Comparison of ENCODE assay signal across 17 cellular contexts in the genomic region with DNA sequence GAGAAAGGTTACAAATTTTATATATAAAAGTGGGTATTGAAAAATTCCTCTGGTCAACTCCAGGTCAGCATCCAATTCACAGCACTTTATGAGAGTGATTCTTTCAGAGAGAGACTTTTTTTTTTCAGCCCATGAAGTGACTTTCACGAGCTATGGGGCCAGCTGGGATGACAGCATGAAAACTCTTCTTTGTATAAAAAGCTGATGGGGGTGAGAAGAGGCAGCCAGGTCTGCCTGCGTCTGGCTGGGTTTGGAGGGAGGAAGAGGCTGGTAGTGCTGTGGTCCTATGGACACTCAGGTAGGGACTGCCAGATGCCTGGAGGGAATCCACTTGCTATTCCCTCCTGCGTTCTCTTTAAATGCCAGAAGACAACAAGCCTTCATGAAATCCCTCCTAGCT.
DNase-seq lines count a peak whose midpoint lies in the region; ATAC-seq and TF ChIP-seq lines count a peak whose summit lies in the region.
"Had no signal": no experiment of that assay in that cellular context is flagged by ENCODE, and none has a peak within 500 bp of the region (broad histone marks: within the 10 kb centered on the region; RNA-seq: fewer than 3 reads in every experiment).

No MANE protein-coding gene starts in this region.

- 70 to 71% methylated on average over 3 of the region's 3 CpGs for WGBS in lower leg skin, 2 donors

- DNase-seq in GM23338 (ENCODE audit: low spot score) (no peak), dorsolateral prefrontal cortex (peak in 2 of 10 donors; percentile 21 to 73), pons (ENCODE audit: low spot score) (peak; percentile 81), lower leg skin (ENCODE audit: low spot score in 2 of 2) (no peak)
- DNase-seq: 8988T; Calu3; CD4-positive, alpha-beta memory T cell; DMS79 treated with DMSO at 0.1 percent for 48 hours had no signal

- H3K4me1 Mint-ChIP-seq in GM23338, result peaks cover 2% of the 10 kb centered on the region; the same call in 2 of the 3 replicates
- H3K4me1 Mint-ChIP-seq: CD14-positive monocyte had no signal

- peak overlapping the region; percentile 14; the same call in 1 of the 2 replicates for H2AFZ ChIP-seq in GM23338

- no peaks in the 10 kb centered on the region for H4K20me1 ChIP-seq in GM23338 (replicated peaks; ENCODE audit: insufficient read depth)
- H4K20me1 ChIP-seq: BLaER1 had no signal

- H3K27ac Mint-ChIP-seq in GM23338, result no peak overlapping the region
- H3K27ac Mint-ChIP-seq: CD14-positive monocyte; CD4-positive, alpha-beta memory T cell; IgD-negative memory B cell had no signal

- no peaks in the 10 kb centered on the region for H3K36me3 ChIP-seq in GM23338 (ENCODE audit: insufficient read depth)
- H3K36me3 ChIP-seq: BLaER1, HAP-1 had no signal

- no peak for TF ChIP-seq POLR2A in lower leg skin (IDR thresholded peaks at IDR 0.05)

- no peaks in the 10 kb centered on the region for H3K27me3 Mint-ChIP-seq in GM23338 (ENCODE audit: insufficient read depth, low read depth, poor library complexity)

- no peaks in the 10 kb centered on the region for H3K79me2 ChIP-seq in GM23338 (replicated peaks; ENCODE audit: insufficient read depth)

- no peak overlapping the region for H3K27ac ChIP-seq in GM23338 (ENCODE audit: low read depth)
- peak overlapping the region in 54 of 59 donors; percentile 0 to 90 (median 70) for H3K27ac ChIP-seq in dorsolateral prefrontal cortex
- H3K27ac ChIP-seq: BLaER1 had no signal

- H3K4me3 ChIP-seq in GM23338 (no peak overlapping the region), dorsolateral prefrontal cortex (no peak overlapping the region), lower leg skin (ENCODE audit: low read depth, poor library complexity, severe bottlenecking) (no peak overlapping the region)
- H3K4me3 ChIP-seq: BLaER1, GM12878, HAP-1 had no signal

- H3K36me3 Mint-ChIP-seq in GM23338 (ENCODE audit: low read depth), result no peaks in the 10 kb centered on the region
- H3K36me3 Mint-ChIP-seq: CD14-positive monocyte; CD4-positive, alpha-beta memory T cell; IgD-negative memory B cell had no signal

- intact Hi-C loops in dorsolateral prefrontal cortex (cut with DNase I), result no loop called here
- intact Hi-C loops in lower leg skin (cut with DNase I; ENCODE audit: low total_unique reads), result no loop called here

- ATAC-seq in GM23338 (no peak), GM18868 (IDR thresholded peaks at IDR 0.05; ENCODE audit: unreplicated experiment) (no peak), HG02642 (IDR thresholded peaks at IDR 0.05; ENCODE audit: poor library complexity, unreplicated experiment) (no peak), HG02798 (IDR thresholded peaks at IDR 0.05; ENCODE audit: poor library complexity, unreplicated experiment) (no peak)
- ATAC-seq: GM12878, HepG2 had no signal

- H3K27me3 ChIP-seq in GM23338 (ENCODE audit: insufficient read depth), result no peaks in the 10 kb centered on the region
- peaks cover 0 to 4% (median 0%) of the 10 kb centered on the region in 45 donors for H3K27me3 ChIP-seq in dorsolateral prefrontal cortex
- H3K27me3 ChIP-seq: BLaER1 had no signal

- no peak for TF ChIP-seq CTCF in GM23338 (conservative IDR thresholded peaks at IDR 0.05; ENCODE audit: low read depth in 2 of 2)
- peak in 1 of 56 donors; percentile 18 for TF ChIP-seq CTCF in dorsolateral prefrontal cortex (IDR thresholded peaks at IDR 0.05 in 54 of 56, conservative IDR thresholded peaks at IDR 0.05 in 2 of 56; ENCODE audit: low read depth in 1 of 56, partially characterized antibody in 56 of 56)
- no peak for TF ChIP-seq CTCF in lower leg skin (IDR thresholded peaks at IDR 0.05)

- H3K9me2 ChIP-seq in GM23338 (ENCODE audit: insufficient read depth), result peaks cover 5% of the 10 kb centered on the region; the same call in 1 of the 2 replicates

- no peak overlapping the region for H3K4me2 ChIP-seq in GM23338
- H3K4me2 ChIP-seq: BLaER1 had no signal

- no peaks in the 10 kb centered on the region; the same call in 2 of the 3 replicates for H3K9me3 Mint-ChIP-seq in GM23338

- H3F3A ChIP-seq in GM23338 (replicated peaks; ENCODE audit: low read depth), result no peaks in the 10 kb centered on the region

- no peaks in the 10 kb centered on the region for H3K4me1 ChIP-seq in GM23338 (ENCODE audit: insufficient read depth)
- H3K4me1 ChIP-seq: HAP-1 had no signal

- no peak overlapping the region for H3K4me3 Mint-ChIP-seq in GM23338
- H3K4me3 Mint-ChIP-seq: CD14-positive monocyte; CD4-positive, alpha-beta memory T cell had no signal

TF ChIP-seq in GM23338, 12 proteins besides CTCF, POLR2A, EP300 and RAD21:
- TF ChIP-seq, protein P1, sequence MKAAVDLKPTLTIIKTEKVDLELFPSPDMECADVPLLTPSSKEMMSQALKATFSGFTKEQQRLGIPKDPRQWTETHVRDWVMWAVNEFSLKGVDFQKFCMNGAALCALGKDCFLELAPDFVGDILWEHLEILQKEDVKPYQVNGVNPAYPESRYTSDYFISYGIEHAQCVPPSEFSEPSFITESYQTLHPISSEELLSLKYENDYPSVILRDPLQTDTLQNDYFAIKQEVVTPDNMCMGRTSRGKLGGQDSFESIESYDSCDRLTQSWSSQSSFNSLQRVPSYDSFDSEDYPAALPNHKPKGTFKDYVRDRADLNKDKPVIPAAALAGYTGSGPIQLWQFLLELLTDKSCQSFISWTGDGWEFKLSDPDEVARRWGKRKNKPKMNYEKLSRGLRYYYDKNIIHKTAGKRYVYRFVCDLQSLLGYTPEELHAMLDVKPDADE (IDR thresholded peaks at IDR 0.05), result no peak
- TF ChIP-seq STAT1 (IDR thresholded peaks at IDR 0.05; ENCODE audit: unreplicated experiment) (no peak), ZNF331 (CRISPR knock-in tag; IDR thresholded peaks at IDR 0.05; ENCODE audit: low read depth) (no peak), NANOG (IDR thresholded peaks at IDR 0.05; ENCODE audit: borderline replicate concordance) (no peak), CREB1 (CRISPR knock-in tag; IDR thresholded peaks at IDR 0.05; ENCODE audit: low read depth) (no peak), POLR2AphosphoS5 (IDR thresholded peaks at IDR 0.05; ENCODE audit: low read depth) (no peak), JUNB (IDR thresholded peaks at IDR 0.05; ENCODE audit: unreplicated experiment) (no peak)
